8 cellular contexts compared by ENCODE assay signal in genomic region chr10:5628798-5629788, GRCh38. TPM values are rescaled to one million over a fixed set of nuclear protein-coding genes. Genes with fewer than 3 reads are reported as not detected.
DNase-seq lines count a peak whose midpoint lies in the region; ATAC-seq, FAIRE-seq and TF ChIP-seq lines count a peak whose summit lies in the region.

No MANE protein-coding gene starts in this region.

- H3K4me3 ChIP-seq in Loucy (ENCODE audit: low read length, poor library complexity, severe bottlenecking) (peak overlapping the region; percentile 30), parathyroid adenoma (ENCODE audit: low read depth, low read length) (no peak overlapping the region), pancreas (no peak overlapping the region)

- peak overlapping the region; percentile 56 for H3K4me2 ChIP-seq in Loucy (ENCODE audit: low read depth, low read length, poor library complexity, severe bottlenecking)
- no peak overlapping the region for H3K4me2 ChIP-seq in parathyroid adenoma (ENCODE audit: low read length)

- H3K36me3 ChIP-seq in Loucy (ENCODE audit: insufficient read depth, low read length), result no peaks in the 10 kb centered on the region
- H3K36me3 ChIP-seq in parathyroid adenoma (ENCODE audit: control insufficient read depth, insufficient read depth, low read length), result no peaks in the 10 kb centered on the region
- no peaks in the 10 kb centered on the region for H3K36me3 ChIP-seq in pancreas

- H3F3A ChIP-seq in Loucy (ENCODE audit: low read depth), result no peaks in the 10 kb centered on the region

- 30 to 37% methylated on average over 10 of the region's 10 CpGs for WGBS in pancreas, 2 donors

- H2AFZ ChIP-seq in Loucy (ENCODE audit: low read length), result peak overlapping the region; percentile 40
- H2AFZ ChIP-seq in parathyroid adenoma, result peak overlapping the region; percentile 53

- ATAC-seq in GM21447 (IDR thresholded peaks at IDR 0.05; ENCODE audit: unreplicated experiment) (no peak), HG02642 (IDR thresholded peaks at IDR 0.05; ENCODE audit: poor library complexity, unreplicated experiment) (no peak), pancreas (no peak)

- H3K9ac ChIP-seq in Loucy (ENCODE audit: low read depth, low read length, poor library complexity, severe bottlenecking), result peak overlapping the region; percentile 46
- H3K9ac ChIP-seq in parathyroid adenoma, result no peak overlapping the region

- DNase-seq in EL (peak; percentile 14), dedifferentiated amniotic fluid mesenchymal stem cell (ENCODE audit: extremely low spot score) (peak; percentile 22), AG08396 (ENCODE audit: low spot score) (no peak), pancreas (no peak)

- H3K9me2 ChIP-seq in Loucy (replicated peaks; ENCODE audit: low read depth, low read length), result no peaks in the 10 kb centered on the region

- peaks cover 22% of the 10 kb centered on the region for H3K4me1 ChIP-seq in Loucy (ENCODE audit: insufficient read depth, low read length, poor library complexity, severe bottlenecking)
- H3K4me1 ChIP-seq in parathyroid adenoma, result no peaks in the 10 kb centered on the region
- peaks cover 40 to 66% (median 46%) of the 10 kb centered on the region in 3 donors for H3K4me1 ChIP-seq in pancreas

- H3K9me3 ChIP-seq in Loucy (ENCODE audit: insufficient read depth, low read depth, low read length) (no peaks in the 10 kb centered on the region), parathyroid adenoma (ENCODE audit: control insufficient read depth, low read length) (no peaks in the 10 kb centered on the region), pancreas (no peaks in the 10 kb centered on the region)

- no peak overlapping the region for H3K27ac ChIP-seq in parathyroid adenoma
- H3K27ac ChIP-seq in pancreas, result peak overlapping the region in 2 of 4 donors; percentile 83 to 88

- no peak for TF ChIP-seq CTCF in Loucy (conservative IDR thresholded peaks at IDR 0.05; ENCODE audit: low read length)
- TF ChIP-seq CTCF in parathyroid adenoma (IDR thresholded peaks at IDR 0.05), result no peak
- no peak for TF ChIP-seq CTCF in pancreas (IDR thresholded peaks at IDR 0.05)

- intact Hi-C loops in pancreas (cut with DNase I), result no loop called here

- H4K20me1 ChIP-seq in Loucy (ENCODE audit: insufficient read depth, low read length, poor library complexity, severe bottlenecking), result no peaks in the 10 kb centered on the region

- H3K79me2 ChIP-seq in Loucy (ENCODE audit: insufficient read depth, low read length), result no peaks in the 10 kb centered on the region
- H3K79me2 ChIP-seq in parathyroid adenoma, result no peaks in the 10 kb centered on the region

- no peak for FAIRE-seq in pancreas (lab: Jason Lieb, UNC)

- H3K27me3 ChIP-seq in Loucy (ENCODE audit: insufficient read depth, low read length, poor library complexity, severe bottlenecking) (no peaks in the 10 kb centered on the region), parathyroid adenoma (ENCODE audit: control insufficient read depth, insufficient read depth, low read length) (no peaks in the 10 kb centered on the region), pancreas (no peaks in the 10 kb centered on the region)

RNA-seq across cellular contexts. Expression of gene ASB13, which starts 37.3 kb away (rescaled TPM):
- 10 to 100 TPM in 3 of 6 donors, 1 to 10 TPM in 3; 8.7 to 17.6 (median 10.2) TPM for total RNA-seq in pancreas
- 10 to 100 TPM; 15.1 to 22.2 TPM for polyA plus RNA-seq in pancreas

RNA-seq across cellular contexts. Expression of gene TASOR2, which starts 55.5 kb away (rescaled TPM):
- total RNA-seq in pancreas, result 10 to 100 TPM; 24.4 to 36.9 (median 30.2) TPM
- polyA plus RNA-seq in pancreas, result 10 to 100 TPM; 10.7 to 11.9 TPM

Comparison
In these comparisons a context has a peak if more than half of its experiments do, and no peak if none do; other contexts are left out.
1. DNase-seq: peak in EL (single experiment) and dedifferentiated amniotic fluid mesenchymal stem cell (single experiment); none in AG08396 (single experiment) and pancreas (0 of 6).